ENCODE assay signal across 8 cellular contexts in genomic region chr14:68140111-68140741, GRCh38.
DNase-seq lines count a peak whose midpoint lies in the region; ATAC-seq and TF ChIP-seq lines count a peak whose summit lies in the region.

No MANE protein-coding gene starts in this region.

- H3K36me3 Mint-ChIP-seq in effector memory CD8-positive, alpha-beta T cell (ENCODE audit: insufficient read depth), result no peaks in the 10 kb centered on the region

- intact Hi-C loops in lower leg skin (cut with DNase I; ENCODE audit: low total_unique reads) (no loop called here), vagina (cut with DNase I) (no loop called here)

- peak; percentile 78 for DNase-seq in AG08395 (ENCODE audit: low spot score)
- peak; percentile 22 for DNase-seq in NCI-H1092 (lab: John Stamatoyannopoulos, UW)
- DNase-seq in caudate nucleus (lab: John Stamatoyannopoulos, UW), result no peak
- peak; percentile 74 to 80 for DNase-seq in lower leg skin (ENCODE audit: low spot score in 2 of 2)
- peak in 1 of 2 donors; percentile 90 for DNase-seq in vagina (ENCODE audit: extremely low spot score in 2 of 2)
- no peak for DNase-seq in cerebellar nuclear complex (lab: John Stamatoyannopoulos, UW)
- DNase-seq in RPMI8226, result no peak
- no peak for DNase-seq in effector memory CD8-positive, alpha-beta T cell

- H3K27me3 ChIP-seq in vagina, result no peaks in the 10 kb centered on the region

- H3K9me3 ChIP-seq in vagina, result no peaks in the 10 kb centered on the region

- TF ChIP-seq CTCF in lower leg skin (IDR thresholded peaks at IDR 0.05) (no peak), vagina (IDR thresholded peaks at IDR 0.05) (no peak)

- H3K4me3 ChIP-seq in lower leg skin (ENCODE audit: low read depth, poor library complexity, severe bottlenecking), result no peak overlapping the region
- H3K4me3 ChIP-seq in vagina, result no peak overlapping the region

- H3K27me3 Mint-ChIP-seq in effector memory CD8-positive, alpha-beta T cell, result no peaks in the 10 kb centered on the region

- peaks cover 80% of the 10 kb centered on the region for H3K4me1 ChIP-seq in vagina

- no peaks in the 10 kb centered on the region for H3K36me3 ChIP-seq in vagina

- no peak overlapping the region for H3K4me3 Mint-ChIP-seq in effector memory CD8-positive, alpha-beta T cell

- 12 to 24% methylated on average over 2 of the region's 2 CpGs for WGBS in lower leg skin, 2 donors

- no peak overlapping the region for H3K27ac Mint-ChIP-seq in effector memory CD8-positive, alpha-beta T cell

- peaks cover 0 to 7% of the 10 kb centered on the region in 2 donors for H3K4me1 Mint-ChIP-seq in effector memory CD8-positive, alpha-beta T cell (ENCODE audit: low read depth in 2 of 2)

- TF ChIP-seq POLR2A in lower leg skin (IDR thresholded peaks at IDR 0.05) (no peak), vagina (IDR thresholded peaks at IDR 0.05) (no peak)

- no peak for ATAC-seq in effector memory CD8-positive, alpha-beta T cell (replicated peaks)

- H3K27ac ChIP-seq in caudate nucleus (ENCODE audit: low read depth, low read length), result peak overlapping the region; percentile 84
- peak overlapping the region; percentile 83 for H3K27ac ChIP-seq in vagina

- no peaks in the 10 kb centered on the region for H3K9me3 Mint-ChIP-seq in effector memory CD8-positive, alpha-beta T cell

Comparison
In these comparisons a context has a peak if more than half of its experiments do, and no peak if none do; other contexts are left out.
1. DNase-seq: peak in AG08395 (single experiment), NCI-H1092 (single experiment) and lower leg skin (2 of 2); none in caudate nucleus (0 of 61), cerebellar nuclear complex (0 of 2), RPMI8226 (single experiment) and effector memory CD8-positive, alpha-beta T cell (0 of 3).